Comparison of ENCODE assay signal across 15 cellular contexts in genomic region chr15:98859149-98859548, GRCh38.
DNase-seq lines count a peak whose midpoint lies in the region; ATAC-seq and TF ChIP-seq lines count a peak whose summit lies in the region.
"Had no signal": no experiment of that assay in that cellular context is flagged by ENCODE, and none has a peak within 500 bp of the region (broad histone marks: within the 10 kb centered on the region; RNA-seq: fewer than 3 reads in every experiment).

No MANE protein-coding gene starts in this region.

- no peaks in the 10 kb centered on the region for H3K9me2 ChIP-seq in MM.1S (replicated peaks; ENCODE audit: insufficient read depth, low read length)

- no peak for TF ChIP-seq EP300 in stomach (IDR thresholded peaks at IDR 0.05)
- no peak for TF ChIP-seq EP300 in suprapubic skin (IDR thresholded peaks at IDR 0.05)

- intact Hi-C loops in stomach (cut with DNase I; ENCODE audit: low total_unique reads): no loop called here
- intact Hi-C loops in heart right ventricle (cut with DNase I): loop anchor here in 2 of 10 donors (5.0 kb wide), 1 partner anchor 198 kb away; no protein-coding TSS in a partner anchor

- peaks cover 13% of the 10 kb centered on the region; the same call in 1 of the 2 replicates for H3F3A ChIP-seq in MM.1S (ENCODE audit: insufficient read depth, low read length)

- 43 to 69% (median 62%) methylated on average over 6 of the region's 6 CpGs for WGBS in stomach, 5 donors
- WGBS in suprapubic skin: 95% methylated on average over 6 of the region's 6 CpGs
- 96 to 98% methylated on average over 6 of the region's 6 CpGs for WGBS in heart right ventricle, 2 donors

- peak overlapping the region; percentile 77 for H3K4me3 Mint-ChIP-seq in T-helper 2 cell treated with Interferon-gamma antibody and Interleukin-4, amounts not matched to agents 5 μg/mL and 100 μg/mL, for 36 hours
- H3K4me3 Mint-ChIP-seq: neural crest cell had no signal

- ATAC-seq in heart right ventricle: no peak
- ATAC-seq: left ventricle myocardium superior, sciatic nerve had no signal

- no peak overlapping the region for H2AFZ ChIP-seq in MM.1S (ENCODE audit: low read length)

- H4K20me1 ChIP-seq in MM.1S (ENCODE audit: insufficient read depth, low read length): no peaks in the 10 kb centered on the region

- H3K4me1 Mint-ChIP-seq in T-helper 2 cell treated with Interferon-gamma antibody and Interleukin-4, amounts not matched to agents 5 μg/mL and 100 μg/mL, for 36 hours (ENCODE audit: low read depth): peaks cover 41% of the 10 kb centered on the region

- H3K36me3 ChIP-seq in MM.1S (replicated peaks; ENCODE audit: insufficient read depth, low read length) (no peaks in the 10 kb centered on the region), endocrine pancreas (ENCODE audit: control insufficient read depth, insufficient read depth, low read length) (no peaks in the 10 kb centered on the region), stomach (no peaks in the 10 kb centered on the region), suprapubic skin (no peaks in the 10 kb centered on the region), heart right ventricle (no peaks in the 10 kb centered on the region)
- H3K36me3 ChIP-seq: brain microvascular endothelial cell had no signal

- no peaks in the 10 kb centered on the region for H3K27me3 ChIP-seq in MM.1S (replicated peaks; ENCODE audit: insufficient read depth, low read length)
- H3K27me3 ChIP-seq in endocrine pancreas (ENCODE audit: control insufficient read depth, insufficient read depth, low read length): no peaks in the 10 kb centered on the region
- no peaks in the 10 kb centered on the region for H3K27me3 ChIP-seq in stomach
- no peaks in the 10 kb centered on the region for H3K27me3 ChIP-seq in suprapubic skin
- no peaks in the 10 kb centered on the region for H3K27me3 ChIP-seq in heart right ventricle
- H3K27me3 ChIP-seq: brain microvascular endothelial cell had no signal

- TF ChIP-seq POLR2A in stomach (IDR thresholded peaks at IDR 0.05) (no peak), suprapubic skin (IDR thresholded peaks at IDR 0.05) (no peak)

- peak overlapping the region; percentile 64 for H3K27ac Mint-ChIP-seq in T-helper 2 cell treated with Interferon-gamma antibody and Interleukin-4, amounts not matched to agents 5 μg/mL and 100 μg/mL, for 36 hours

- no peak for DNase-seq in T-helper 2 cell treated with Interferon-gamma antibody and Interleukin-4, amounts not matched to agents 5 μg/mL and 100 μg/mL, for 36 hours (ENCODE audit: low spot score)
- no peak for DNase-seq in T-helper 2 cell
- peak; percentile 25 for DNase-seq in MM.1S
- no peak for DNase-seq in stomach
- DNase-seq in suprapubic skin (ENCODE audit: low spot score in 2 of 2): no peak
- DNase-seq in heart right ventricle: no peak
- no peak for DNase-seq in T1000 (lab: John Stamatoyannopoulos, UW)
- DNase-seq: activated CD4-positive, CD25-positive, alpha-beta regulatory T cell; brain microvascular endothelial cell; DMS153; left ventricle myocardium superior; stimulated activated CD4-positive, alpha-beta T cell treated with anti-CD3 and anti-CD28 coated beads, Interleukin-4, amount 100 ng/mL, for 1 hour had no signal

- peak overlapping the region; percentile 47; the same call in 1 of the 2 replicates for H3K9ac ChIP-seq in MM.1S (ENCODE audit: low read length)
- H3K9ac ChIP-seq in endocrine pancreas (ENCODE audit: control insufficient read depth, insufficient read depth, low read length): no peak overlapping the region

- no peaks in the 10 kb centered on the region for H3K9me3 Mint-ChIP-seq in T-helper 2 cell treated with Interferon-gamma antibody and Interleukin-4, amounts not matched to agents 5 μg/mL and 100 μg/mL, for 36 hours
- H3K9me3 Mint-ChIP-seq: neural crest cell had no signal

- peaks cover 88% of the 10 kb centered on the region for H3K79me2 ChIP-seq in MM.1S (ENCODE audit: low read length)

- H3K4me2 ChIP-seq in MM.1S (ENCODE audit: low read depth, low read length): peak overlapping the region; percentile 58

- H3K4me3 ChIP-seq in MM.1S (ENCODE audit: low read length) (peak overlapping the region; percentile 7; the same call in 1 of the 2 replicates), endocrine pancreas (ENCODE audit: control insufficient read depth, insufficient read depth, low read length) (peak overlapping the region; percentile 19), stomach (no peak overlapping the region), suprapubic skin (no peak overlapping the region), heart right ventricle (no peak overlapping the region)

- H3K27ac ChIP-seq in MM.1S (ENCODE audit: low read length) (peak overlapping the region; percentile 72), stomach (peak overlapping the region in 4 of 5 donors; percentile 40 to 72 (median 44)), suprapubic skin (no peak overlapping the region), heart right ventricle (no peak overlapping the region)

- H3K9me3 ChIP-seq in MM.1S (replicated peaks; ENCODE audit: insufficient read depth, low read length) (no peaks in the 10 kb centered on the region), endocrine pancreas (ENCODE audit: control insufficient read depth, low read length) (no peaks in the 10 kb centered on the region), stomach (no peaks in the 10 kb centered on the region), suprapubic skin (no peaks in the 10 kb centered on the region), heart right ventricle (no peaks in the 10 kb centered on the region)

- H3K36me3 Mint-ChIP-seq in T-helper 2 cell treated with Interferon-gamma antibody and Interleukin-4, amounts not matched to agents 5 μg/mL and 100 μg/mL, for 36 hours (ENCODE audit: low read depth): no peaks in the 10 kb centered on the region

- no peaks in the 10 kb centered on the region for H3K27me3 Mint-ChIP-seq in T-helper 2 cell treated with Interferon-gamma antibody and Interleukin-4, amounts not matched to agents 5 μg/mL and 100 μg/mL, for 36 hours (ENCODE audit: low read depth)

- TF ChIP-seq CTCF in MM.1S (IDR thresholded peaks at IDR 0.05; ENCODE audit: low read length) (no peak), stomach (IDR thresholded peaks at IDR 0.05) (no peak), suprapubic skin (IDR thresholded peaks at IDR 0.05) (no peak), heart right ventricle (IDR thresholded peaks at IDR 0.05) (no peak)

- peaks cover 13% of the 10 kb centered on the region for H3K4me1 ChIP-seq in MM.1S (ENCODE audit: low read length)
- H3K4me1 ChIP-seq in endocrine pancreas (ENCODE audit: control insufficient read depth, insufficient read depth, low read length): peaks cover 19% of the 10 kb centered on the region
- H3K4me1 ChIP-seq in stomach: peaks cover 52 to 74% (median 64%) of the 10 kb centered on the region in 4 donors
- peaks cover 58% of the 10 kb centered on the region for H3K4me1 ChIP-seq in suprapubic skin
- peaks cover 3 to 81% (median 53%) of the 10 kb centered on the region in 9 donors for H3K4me1 ChIP-seq in heart right ventricle

Comparison
In these comparisons a context has a peak if more than half of its experiments do, and no peak if none do; other contexts are left out.
1. H3K27ac ChIP-seq: peak in MM.1S (single experiment) and stomach (4 of 5); none in suprapubic skin (single experiment) and heart right ventricle (0 of 10).
2. H3K4me3 ChIP-seq: peak in MM.1S (single experiment) and endocrine pancreas (single experiment); none in stomach (0 of 4), suprapubic skin (single experiment) and heart right ventricle (0 of 10).